ENCODE assay signal across 24 cellular contexts in genomic region chr11:93169143-93169542, GRCh38.
"Had no signal": no experiment of that assay in that cellular context is flagged by ENCODE, and none has a peak within 500 bp of the region (broad histone marks: within the 10 kb centered on the region; RNA-seq: fewer than 3 reads in every experiment).

No MANE protein-coding gene starts in this region.

- H3K27ac ChIP-seq: HL-60, KMS-11, SJCRH30 had no signal

- H3K4me3 ChIP-seq: SJCRH30 had no signal

- H3K9ac ChIP-seq: KMS-11 had no signal

- H3K4me2 ChIP-seq: KMS-11 had no signal

- FAIRE-seq: HTR-8/SVneo had no signal

- DNase-seq: Kasumi-1; MV-4-11; NCI-H1048; NCI-H1105; NCI-H1417; NCI-H1436 treated with DMSO at 0.1 percent for 48 hours; NCI-H1694; NCI-H187 treated with DMSO at 0.1 percent for 48 hours; NCI-H2029 treated with DMSO at 0.1 percent for 48 hours; NCI-H2171 treated with DMSO at 0.1 percent for 48 hours; NCI-H345; NCI-H446 treated with DMSO at 0.1 percent for 48 hours; NCI-H526; NCI-H82; NK-92 treated with Interleukin-12 subunit alpha and Interleukin-12 subunit beta, amount 100 ng/mL, for 24 hours; PC-3; SHP77 treated with DMSO at 0.1 percent for 48 hours; SJCRH30; T-helper 1 cell had no signal

- H3K27me3 ChIP-seq: SJCRH30 had no signal

- H3K9me3 ChIP-seq: SJCRH30 had no signal

- ATAC-seq: Panc1, PC-3, Right ventricle myocardium inferior had no signal

- H3K4me1 ChIP-seq: SJCRH30 had no signal
